ENCODE assay signal across 8 cellular contexts in genomic region chr17:59786536-59787319, GRCh38.
A peak's percentile ranks its signal among the peaks of the same experiment; 100 is the strongest.
DNase-seq lines count a peak whose midpoint lies in the region; ATAC-seq and TF ChIP-seq lines count a peak whose summit lies in the region.

No MANE protein-coding gene starts in this region.

- H3K4me3 Mint-ChIP-seq in naive thymus-derived CD8-positive, alpha-beta T cell = peak overlapping the region; percentile 75 to 87 (median 84)
- peak overlapping the region; percentile 76 to 80 for H3K4me3 Mint-ChIP-seq in stimulated activated naive CD8-positive, alpha-beta T cell treated with anti-CD3 and anti-CD28 coated beads, Interleukin-15, amount 100 ng/mL, for 72 hours

- POLR2A ChIA-PET in naive thymus-derived CD8-positive, alpha-beta T cell (lab: Charles Lee) = interaction anchor here (0.6 kb wide), 1 partner anchor 424 kb away, joined by 3 read pairs; no protein-coding TSS in a partner anchor

- H3K9me3 Mint-ChIP-seq in naive thymus-derived CD8-positive, alpha-beta T cell = no peaks in the 10 kb centered on the region
- H3K9me3 Mint-ChIP-seq in stimulated activated naive CD8-positive, alpha-beta T cell treated with anti-CD3 and anti-CD28 coated beads, Interleukin-15, amount 100 ng/mL, for 72 hours = no peaks in the 10 kb centered on the region

- no peaks in the 10 kb centered on the region for H3K27me3 Mint-ChIP-seq in naive thymus-derived CD8-positive, alpha-beta T cell
- H3K27me3 Mint-ChIP-seq in stimulated activated naive CD8-positive, alpha-beta T cell treated with anti-CD3 and anti-CD28 coated beads, Interleukin-15, amount 100 ng/mL, for 72 hours = no peaks in the 10 kb centered on the region

- H3K36me3 Mint-ChIP-seq in naive thymus-derived CD8-positive, alpha-beta T cell = peaks cover 0 to 5% (median 1%) of the 10 kb centered on the region in 3 donors

- peaks cover 21 to 61% (median 37%) of the 10 kb centered on the region in 4 donors for H3K4me1 Mint-ChIP-seq in naive thymus-derived CD8-positive, alpha-beta T cell
- H3K4me1 Mint-ChIP-seq in stimulated activated naive CD8-positive, alpha-beta T cell treated with anti-CD3 and anti-CD28 coated beads, Interleukin-15, amount 100 ng/mL, for 72 hours = peaks cover 75% of the 10 kb centered on the region

- DNase-seq in AG09319 (ENCODE audit: extremely low read depth, low read depth) (peak; percentile 97), NOMO-1 (lab: John Stamatoyannopoulos, UW; ENCODE audit: unreplicated experiment in 2 of 2) (peak; percentile 97 to 99), epithelial cell of esophagus (ENCODE audit: low read depth) (peak; percentile 100)
- DNase-seq in activated CD8-positive, alpha-beta memory T cell treated with anti-CD3 and anti-CD28 coated beads, Interleukin-2, amount 50 U/mL, for 1 hour (ENCODE audit: extremely low read depth) = peak; percentile 69
- DNase-seq in naive thymus-derived CD8-positive, alpha-beta T cell = peak in 9 of 10 donors; percentile 58 to 88 (median 70)
- DNase-seq in stimulated activated naive CD8-positive, alpha-beta T cell treated with anti-CD3 and anti-CD28 coated beads, Interleukin-15, amount 100 ng/mL, for 72 hours = peak; percentile 83 to 91

- peak overlapping the region; percentile 84 to 99 (median 94) for H3K27ac Mint-ChIP-seq in naive thymus-derived CD8-positive, alpha-beta T cell
- peak overlapping the region; percentile 99 for H3K27ac Mint-ChIP-seq in stimulated activated naive CD8-positive, alpha-beta T cell treated with anti-CD3 and anti-CD28 coated beads, Interleukin-15, amount 100 ng/mL, for 72 hours

- peak; percentile 91 for ATAC-seq in GM18868 (IDR thresholded peaks at IDR 0.05; ENCODE audit: unreplicated experiment)
- peak; percentile 83 for ATAC-seq in HG03095 (IDR thresholded peaks at IDR 0.05; ENCODE audit: unreplicated experiment)
- peak; percentile 92 to 93 for ATAC-seq in naive thymus-derived CD8-positive, alpha-beta T cell
- peak; percentile 94 for ATAC-seq in stimulated activated naive CD8-positive, alpha-beta T cell treated with anti-CD3 and anti-CD28 coated beads, Interleukin-15, amount 100 ng/mL, for 72 hours

- TF ChIP-seq CTCF in AG09319 (IDR thresholded peaks at IDR 0.05; ENCODE audit: low read depth, low read length) = peak; percentile 6; the same call in 1 of the 2 replicates
- TF ChIP-seq CTCF in epithelial cell of esophagus (IDR thresholded peaks at IDR 0.05; ENCODE audit: insufficient read depth, low read depth, low read length, missing control alignments) = no peak

- H3K4me3 ChIP-seq in epithelial cell of esophagus (ENCODE audit: low read length) = no peak overlapping the region
